ENCODE assay signal across 8 cellular contexts in the genomic region with DNA sequence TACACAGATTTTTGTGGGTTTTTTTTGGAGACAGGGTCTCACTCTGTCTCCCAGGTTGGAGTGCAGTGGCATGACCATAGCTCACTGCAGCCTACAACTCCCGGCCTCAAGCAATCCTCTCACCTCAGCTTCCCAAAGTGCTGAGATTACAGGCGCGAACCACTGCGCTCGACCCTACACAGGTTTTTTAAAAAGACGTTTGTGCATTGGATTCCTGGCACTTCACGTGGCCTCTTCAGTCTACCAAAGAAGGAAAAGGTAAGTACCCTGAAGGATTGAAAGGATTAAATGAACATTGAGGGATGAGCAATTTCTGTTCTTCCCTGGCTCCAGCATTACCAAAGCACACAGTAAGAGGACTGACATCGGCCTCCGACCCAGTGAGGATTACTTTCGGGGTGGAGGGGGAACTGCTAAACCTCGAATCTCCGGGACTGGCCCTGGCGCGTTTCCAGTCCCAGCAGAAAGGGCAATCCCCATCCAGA. TPM values are rescaled to one million over a fixed set of nuclear protein-coding genes. Genes with fewer than 3 reads are reported as not detected.
A peak's percentile ranks its signal among the peaks of the same experiment; 100 is the strongest.
DNase-seq lines count a peak whose midpoint lies in the region; ATAC-seq and TF ChIP-seq lines count a peak whose summit lies in the region.

No MANE protein-coding gene starts in this region.

- H3K27ac ChIP-seq in OCI-LY1 (ENCODE audit: low read depth, low read length, poor library complexity, severe bottlenecking) = peak overlapping the region; percentile 12
- H3K27ac ChIP-seq in epithelial cell of prostate = peak overlapping the region; percentile 89
- H3K27ac ChIP-seq in trophoblast cell (ENCODE audit: low read depth, low read length) = peak overlapping the region; percentile 25

- H3K27me3 ChIP-seq in OCI-LY1 (ENCODE audit: insufficient read depth, low read length) (no peaks in the 10 kb centered on the region), trophoblast cell (ENCODE audit: insufficient read depth, low read length) (no peaks in the 10 kb centered on the region)

- no peak overlapping the region for H4K91ac ChIP-seq in trophoblast cell (ENCODE audit: low read depth, low read length)

- peak overlapping the region; percentile 80 for H3K4me2 ChIP-seq in OCI-LY1 (ENCODE audit: low read length)
- H3K4me2 ChIP-seq in trophoblast cell (ENCODE audit: low read length) = peak overlapping the region; percentile 84

- H2BK5ac ChIP-seq in trophoblast cell (ENCODE audit: low read depth, low read length, poor library complexity) = no peak overlapping the region

- no peak overlapping the region for H3K18ac ChIP-seq in trophoblast cell (ENCODE audit: low read length)

- H3K36me3 ChIP-seq in ES-I3 (ENCODE audit: insufficient read depth, low read length) (no peaks in the 10 kb centered on the region), OCI-LY1 (ENCODE audit: insufficient read depth, low read length) (peaks cover 21% of the 10 kb centered on the region), trophoblast cell (ENCODE audit: control insufficient read depth in 1 of 2, insufficient read depth in 2 of 2, low read length in 2 of 2) (no peaks in the 10 kb centered on the region)

- H3K79me2 ChIP-seq in OCI-LY1 (ENCODE audit: insufficient read depth, low read length) = peaks cover 43% of the 10 kb centered on the region
- H3K79me2 ChIP-seq in trophoblast cell (ENCODE audit: control insufficient read depth, insufficient read depth, low read length, poor library complexity) = peaks cover 15% of the 10 kb centered on the region

- peaks cover 13% of the 10 kb centered on the region for H3K79me1 ChIP-seq in trophoblast cell (ENCODE audit: low read length)

- no peak overlapping the region for H3K23ac ChIP-seq in trophoblast cell (ENCODE audit: low read length)

- H4K8ac ChIP-seq in trophoblast cell (ENCODE audit: low read depth, low read length) = peak overlapping the region; percentile 63

- no peaks in the 10 kb centered on the region for H3K9me2 ChIP-seq in OCI-LY1 (ENCODE audit: low read depth, low read length)

- no CpG with 5 or more reads among the region's 14 CpGs for WGBS in trophoblast cell (ENCODE audit: extremely low coverage, insufficient coverage, insufficient read length)

- ATAC-seq in HG03045 (IDR thresholded peaks at IDR 0.05; ENCODE audit: unreplicated experiment) (no peak), esophagus mucosa (no peak)

- H3K14ac ChIP-seq in trophoblast cell (ENCODE audit: low read length) = peak overlapping the region; percentile 59

- DNase-seq in epithelial cell of prostate (ENCODE audit: low read depth, low spot score) = no peak
- DNase-seq in trophoblast cell = no peak
- no peak for DNase-seq in globus pallidus (ENCODE audit: low spot score)
- no peak for DNase-seq in UCSD-AML1 (lab: John Stamatoyannopoulos, UW; ENCODE audit: unreplicated experiment)

- no peaks in the 10 kb centered on the region for H3K9me3 ChIP-seq in ES-I3 (ENCODE audit: control insufficient read depth, insufficient read depth, low read length)
- H3K9me3 ChIP-seq in OCI-LY1 (ENCODE audit: low read length) = no peaks in the 10 kb centered on the region
- no peaks in the 10 kb centered on the region for H3K9me3 ChIP-seq in trophoblast cell (ENCODE audit: insufficient read depth, low read depth, low read length)

- H4K20me1 ChIP-seq in OCI-LY1 (ENCODE audit: insufficient read depth, low read length) = no peaks in the 10 kb centered on the region

- no peak overlapping the region for H3K4ac ChIP-seq in trophoblast cell (ENCODE audit: low read depth, low read length)

- H2AFZ ChIP-seq in OCI-LY1 (ENCODE audit: low read length) (peak overlapping the region; percentile 85; the same call in 1 of the 2 replicates), trophoblast cell (ENCODE audit: insufficient read depth, low read length, poor library complexity) (peak overlapping the region; percentile 94)

- no peak overlapping the region for H2AK5ac ChIP-seq in trophoblast cell (ENCODE audit: low read length)

- H3K9ac ChIP-seq in ES-I3 (ENCODE audit: low read depth, low read length) = peak overlapping the region; percentile 61
- H3K9ac ChIP-seq in OCI-LY1 (ENCODE audit: low read length) = peak overlapping the region; percentile 75
- no peak overlapping the region for H3K9ac ChIP-seq in trophoblast cell (ENCODE audit: low read length)

- peak overlapping the region; percentile 55 for H2BK120ac ChIP-seq in trophoblast cell (ENCODE audit: insufficient read depth, low read length, poor library complexity)

- H3K4me3 ChIP-seq in OCI-LY1 (ENCODE audit: low read depth, low read length, poor library complexity, severe bottlenecking) (peak overlapping the region; percentile 99), trophoblast cell (ENCODE audit: low read depth, low read length) (peak overlapping the region; percentile 50)

- H2BK12ac ChIP-seq in trophoblast cell (ENCODE audit: low read length) = no peak overlapping the region

- H3K4me1 ChIP-seq in ES-I3 (ENCODE audit: insufficient read depth, low read length) = peaks cover 10% of the 10 kb centered on the region; the same call in 1 of the 2 replicates
- H3K4me1 ChIP-seq in OCI-LY1 (ENCODE audit: insufficient read depth, low read length, severe bottlenecking) = peaks cover 46% of the 10 kb centered on the region
- H3K4me1 ChIP-seq in trophoblast cell (ENCODE audit: control insufficient read depth in 1 of 2, insufficient read depth in 2 of 2, low read length in 2 of 2) = peaks cover 8 to 10% of the 10 kb centered on the region in 2 experiments

- no peaks in the 10 kb centered on the region for H3F3A ChIP-seq in OCI-LY1 (ENCODE audit: insufficient read depth, low read length)

- TF ChIP-seq CTCF in OCI-LY1 (IDR thresholded peaks at IDR 0.05; ENCODE audit: low read length) = no peak

- H4K12ac ChIP-seq in trophoblast cell (ENCODE audit: low read depth, low read length) = no peak overlapping the region

RNA-seq across cellular contexts. Expression of a gene that starts 0.6 kb away (rescaled TPM):
- 218 and 228 TPM in 2 replicates for polyA plus RNA-seq in trophoblast cell (2013)
- 158 TPM for total RNA-seq in esophagus mucosa

RNA-seq across cellular contexts. Expression of a gene that starts 24.9 kb away (rescaled TPM):
- 27.4 and 27.7 TPM in 2 replicates for polyA plus RNA-seq in trophoblast cell (2013)
- total RNA-seq in esophagus mucosa = 10.0 TPM

Comparison
In these comparisons a context has a peak if more than half of its experiments do, and no peak if none do; other contexts are left out.
1. H3K27ac ChIP-seq: peak in every context shown above with its lines; median percentile 89 in epithelial cell of prostate; 25 in trophoblast cell; 12 in OCI-LY1.